11 cellular contexts compared by ENCODE assay signal in genomic region chr14:98633380-98633779, GRCh38.
A peak's percentile ranks its signal among the peaks of the same experiment; 100 is the strongest.
DNase-seq lines count a peak whose midpoint lies in the region; ATAC-seq and TF ChIP-seq lines count a peak whose summit lies in the region.
"Had no signal": no experiment of that assay in that cellular context is flagged by ENCODE, and none has a peak within 500 bp of the region (broad histone marks: within the 10 kb centered on the region; RNA-seq: fewer than 3 reads in every experiment).

No MANE protein-coding gene starts in this region.

- H3K9ac ChIP-seq in parathyroid adenoma, result no peak overlapping the region

- in situ Hi-C loops in G401 (cut with HindIII; ENCODE audit: low sequenced_read_pairs) (no loop called here), astrocyte of the spinal cord (cut with HindIII; ENCODE audit: low sequenced_read_pairs) (no loop called here)

- peak overlapping the region; percentile 41 for H3K4me2 ChIP-seq in parathyroid adenoma (ENCODE audit: low read length)
- H3K4me2 ChIP-seq: smooth muscle cell had no signal

- H3K9me3 ChIP-seq in parathyroid adenoma (ENCODE audit: control insufficient read depth, low read length), result no peaks in the 10 kb centered on the region
- H3K9me3 ChIP-seq: Peyer's patch had no signal

- H3K27me3 ChIP-seq in parathyroid adenoma (ENCODE audit: control insufficient read depth, insufficient read depth, low read length), result no peaks in the 10 kb centered on the region
- H3K27me3 ChIP-seq: Peyer's patch had no signal

- no peak overlapping the region for H3K27ac ChIP-seq in parathyroid adenoma
- H3K27ac ChIP-seq: Peyer's patch had no signal

- TF ChIP-seq CTCF in astrocyte of the spinal cord (IDR thresholded peaks at IDR 0.05; ENCODE audit: low read depth, low read length) (no peak), parathyroid adenoma (IDR thresholded peaks at IDR 0.05) (no peak)

- H3K4me1 ChIP-seq in parathyroid adenoma, result no peaks in the 10 kb centered on the region
- H3K4me1 ChIP-seq: Peyer's patch had no signal

- H3K4me3 ChIP-seq in astrocyte of the spinal cord (ENCODE audit: low read depth, low read length) (no peak overlapping the region), parathyroid adenoma (ENCODE audit: low read depth, low read length) (no peak overlapping the region)
- H3K4me3 ChIP-seq: Peyer's patch, smooth muscle cell had no signal

- ATAC-seq in stimulated activated naive CD8-positive, alpha-beta T cell treated with anti-CD3 and anti-CD28 coated beads, Interleukin-15, Interleukin-2, amounts not matched to agents 100 U/mL and 50 U/mL, for 24 hours, result no peak
- no peak for ATAC-seq in HG03196 (IDR thresholded peaks at IDR 0.05; ENCODE audit: unreplicated experiment)

- no peak overlapping the region for H2AFZ ChIP-seq in parathyroid adenoma

- H3K36me3 ChIP-seq in parathyroid adenoma (ENCODE audit: control insufficient read depth, insufficient read depth, low read length), result no peaks in the 10 kb centered on the region
- H3K36me3 ChIP-seq: Peyer's patch had no signal

- DNase-seq in G401 (ENCODE audit: low spot score), result peak; percentile 70
- peak; percentile 86 for DNase-seq in NCI-H2171 (lab: John Stamatoyannopoulos, UW)
- peak; percentile 1 for DNase-seq in astrocyte of the spinal cord (ENCODE audit: low read depth, low spot score)
- DNase-seq in SW 1271 (lab: John Stamatoyannopoulos, UW), result no peak
- no peak for DNase-seq in stimulated activated naive CD8-positive, alpha-beta T cell treated with anti-CD3 and anti-CD28 coated beads, Interleukin-15, Interleukin-2, amounts not matched to agents 100 U/mL and 50 U/mL, for 24 hours
- DNase-seq in activated effector memory CD4-positive, alpha-beta T cell treated with anti-CD3 and anti-CD28 coated beads, Interleukin-2, amount 50 U/mL, for 16 hours, result no peak
- DNase-seq: HCEC 1CT, Peyer's patch had no signal

- H3K79me2 ChIP-seq in parathyroid adenoma, result no peaks in the 10 kb centered on the region

Comparison
In these comparisons a context has a peak if more than half of its experiments do, and no peak if none do; other contexts are left out.
1. DNase-seq: peak in G401 (single experiment), NCI-H2171 (single experiment) and astrocyte of the spinal cord (single experiment); none in SW 1271 (0 of 2), stimulated activated naive CD8-positive, alpha-beta T cell treated with anti-CD3 and anti-CD28 coated beads, Interleukin-15, Interleukin-2, amounts not matched to agents 100 U/mL and 50 U/mL, for 24 hours (single experiment) and activated effector memory CD4-positive, alpha-beta T cell treated with anti-CD3 and anti-CD28 coated beads, Interleukin-2, amount 50 U/mL, for 16 hours (single experiment).